Comparison of ENCODE assay signal across 8 cellular contexts in the genomic region with DNA sequence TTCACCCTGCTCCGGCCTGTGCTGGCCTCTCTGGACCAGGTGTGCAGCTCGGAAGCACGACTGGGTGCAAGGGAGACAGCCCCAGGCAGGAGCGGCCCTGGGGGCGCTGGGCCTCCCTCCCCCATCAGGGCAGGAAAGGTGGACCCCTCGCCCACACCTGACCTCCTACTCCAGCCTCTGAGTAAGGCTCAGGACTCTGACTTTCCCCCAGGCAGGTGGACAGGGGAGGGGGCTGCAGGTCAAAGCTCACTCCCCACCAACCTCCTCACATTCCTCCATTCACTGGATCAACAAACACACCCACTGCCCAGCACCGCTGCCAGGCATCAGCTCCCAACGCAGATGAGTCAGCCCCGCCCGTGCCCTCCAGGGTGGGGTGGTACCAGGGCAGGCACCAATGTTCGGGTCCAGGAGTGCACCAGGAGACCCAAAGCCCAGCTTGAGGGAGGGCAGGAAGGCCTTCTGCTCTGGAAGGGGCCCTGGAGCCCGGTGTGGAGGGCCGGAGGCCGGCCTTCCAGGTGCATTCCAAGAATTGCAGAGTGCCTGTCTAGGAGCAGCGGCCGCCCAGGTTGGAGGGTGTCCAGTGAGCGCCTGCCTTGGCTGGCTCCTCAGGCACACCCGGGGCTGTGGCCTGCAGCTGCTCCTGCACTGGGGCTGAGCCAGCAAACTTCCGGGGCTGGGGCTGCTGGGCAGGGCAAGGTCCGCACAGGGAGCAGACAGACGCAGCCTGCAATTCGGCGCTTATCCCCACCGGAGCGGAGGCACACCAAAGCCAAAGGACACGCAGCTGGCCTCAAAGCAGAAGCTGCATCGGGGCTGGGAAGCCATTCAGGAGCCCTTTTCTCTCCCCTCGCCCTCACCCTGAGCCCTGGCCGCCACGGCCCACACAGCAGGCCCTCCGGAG. TPM values are rescaled to one million over a fixed set of nuclear protein-coding genes. Genes with fewer than 3 reads are reported as not detected.
DNase-seq lines count a peak whose midpoint lies in the region; ATAC-seq and TF ChIP-seq lines count a peak whose summit lies in the region.

No MANE protein-coding gene starts in this region.

- WGBS in right lobe of liver (ENCODE audit: insufficient coverage, low coverage, low lambda C conversion rate, missing lambda C conversion rate): 17% methylated on average over 14 of the region's 31 CpGs

- H3K36me3 Mint-ChIP-seq in Calu3 (ENCODE audit: insufficient read depth, unreplicated experiment) (peaks cover 62% of the 10 kb centered on the region), MCF 10A (ENCODE audit: insufficient read depth, unreplicated experiment) (peaks cover 1% of the 10 kb centered on the region)

- ATAC-seq in right lobe of liver (peak; percentile 77 to 86 (median 82)), HG02678 (IDR thresholded peaks at IDR 0.05; ENCODE audit: unreplicated experiment) (no peak), GM19328 (IDR thresholded peaks at IDR 0.05; ENCODE audit: unreplicated experiment) (no peak)

- peaks cover 55% of the 10 kb centered on the region for H3K4me1 Mint-ChIP-seq in Calu3 (ENCODE audit: low read depth, unreplicated experiment)
- peaks cover 27% of the 10 kb centered on the region for H3K4me1 Mint-ChIP-seq in MCF 10A (ENCODE audit: insufficient read depth, unreplicated experiment)

- peak overlapping the region; percentile 64 for H3K4me3 Mint-ChIP-seq in Calu3 (ENCODE audit: low read depth, unreplicated experiment)
- peak overlapping the region; percentile 76 for H3K4me3 Mint-ChIP-seq in MCF 10A (ENCODE audit: unreplicated experiment)

- intact Hi-C loops in Calu3 (cut with micrococcal nuclease; ENCODE audit: unreplicated experiment) (no loop called here), MCF 10A (cut with micrococcal nuclease) (loop anchor here (2.0 kb wide), 1 partner anchor 37 kb away; no protein-coding TSS in a partner anchor), right lobe of liver (cut with DNase I) (no loop called here), tibial artery (cut with DNase I; ENCODE audit: low total_unique reads) (no loop called here)

- no peak for TF ChIP-seq CTCF in Calu3 (IDR thresholded peaks at IDR 0.05; ENCODE audit: unreplicated experiment)
- TF ChIP-seq CTCF in MCF 10A (IDR thresholded peaks at IDR 0.05; ENCODE audit: unreplicated experiment): no peak
- TF ChIP-seq CTCF in right lobe of liver (IDR thresholded peaks at IDR 0.05): no peak
- no peak for TF ChIP-seq CTCF in tibial artery (IDR thresholded peaks at IDR 0.05)

- no peaks in the 10 kb centered on the region for H3K9me3 ChIP-seq in MG63
- H3K9me3 ChIP-seq in right lobe of liver: no peaks in the 10 kb centered on the region
- H3K9me3 ChIP-seq in tibial artery: no peaks in the 10 kb centered on the region

- peaks cover 0 to 41% (median 23%) of the 10 kb centered on the region in 4 donors for H3K4me1 ChIP-seq in right lobe of liver
- peaks cover 10 to 53% (median 46%) of the 10 kb centered on the region in 4 donors for H3K4me1 ChIP-seq in tibial artery

- peak; percentile 95 for TF ChIP-seq POLR2A in right lobe of liver (IDR thresholded peaks at IDR 0.05)

- POLR2A ChIA-PET in MCF 10A (lab: Yijun Ruan, JAX): interaction anchor here (0.8 to 5.1 kb wide), 10 partner anchors 9 to 881 kb away, joined by 3 to 60 read pairs (median 6); a partner anchor contains a TSS

- H3K4me3 ChIP-seq in MG63 (peak overlapping the region; percentile 44), right lobe of liver (peak overlapping the region; percentile 77 to 96 (median 94)), tibial artery (peak overlapping the region; percentile 78 to 95)

- H3K9me3 Mint-ChIP-seq in Calu3 (ENCODE audit: low read depth, unreplicated experiment): no peaks in the 10 kb centered on the region
- H3K9me3 Mint-ChIP-seq in MCF 10A (ENCODE audit: unreplicated experiment): no peaks in the 10 kb centered on the region

- H3K27ac ChIP-seq in right lobe of liver: peak overlapping the region; percentile 70 to 89 (median 78)
- H3K27ac ChIP-seq in tibial artery: peak overlapping the region; percentile 88 to 93

- H3K27me3 ChIP-seq in MG63 (no peaks in the 10 kb centered on the region), right lobe of liver (no peaks in the 10 kb centered on the region), tibial artery (no peaks in the 10 kb centered on the region)

- H3K36me3 ChIP-seq in MG63 (peaks cover 3% of the 10 kb centered on the region), right lobe of liver (no peaks in the 10 kb centered on the region), tibial artery (peaks cover 0 to 7% (median 0%) of the 10 kb centered on the region in 3 donors)

- BruUV-seq in Calu3 (replicated peaks; lab: Mats Ljungman, UMichigan) (no TSS peak), MCF 10A (replicated peaks; lab: Mats Ljungman, UMichigan) (no TSS peak)

- H3K27me3 Mint-ChIP-seq in Calu3 (ENCODE audit: unreplicated experiment) (no peaks in the 10 kb centered on the region), MCF 10A (ENCODE audit: insufficient read depth, unreplicated experiment) (no peaks in the 10 kb centered on the region)

- peak; percentile 94 for DNase-seq in Calu3
- peak; percentile 96 for DNase-seq in MG63
- DNase-seq in MCF 10A (ENCODE audit: unreplicated experiment): peak; percentile 92
- peak; percentile 93 to 98 (median 97) for DNase-seq in right lobe of liver
- DNase-seq in tibial artery: peak; percentile 60 to 94
- DNase-seq in stimulated activated naive CD4-positive, alpha-beta T cell treated with Interleukin-2 at 50 U/mL for 16 hours (lab: John Stamatoyannopoulos, UW): no peak

- H3K27ac Mint-ChIP-seq in Calu3 (ENCODE audit: unreplicated experiment) (peak overlapping the region; percentile 91), MCF 10A (ENCODE audit: low read depth, unreplicated experiment) (peak overlapping the region; percentile 85)

- CTCF ChIA-PET in Calu3 (lab: Charles Lee) (interaction anchor here (0.6 to 2.8 kb wide), 4 partner anchors 10 to 225 kb away, joined by 3 to 31 read pairs (median 3); no protein-coding TSS in a partner anchor), MCF 10A (lab: Yijun Ruan, JAX) (interaction anchor here (0.6 to 1.2 kb wide), 4 partner anchors 61 to 595 kb away, joined by 3 to 4 read pairs (median 3); no protein-coding TSS in a partner anchor)

RNA-seq across cellular contexts. Expression of a gene that starts 1.6 kb away (rescaled TPM):
- total RNA-seq in Calu3 (2022): 208 and 220 TPM in 2 replicates
- 15.5 and 31.4 TPM in 2 replicates for total RNA-seq in MG63 (2014; rRNA removed; shearing (Covaris generic); ENCODE audit: low replicate concordance)
- 91.6 and 102 TPM in 2 replicates for total RNA-seq in MCF 10A (2022)
- 10 to 100 TPM; 47.5 to 98.2 (median 71.4) TPM for total RNA-seq in right lobe of liver

RNA-seq across cellular contexts. Expression of a gene that starts 36.2 kb away (rescaled TPM):
- total RNA-seq in Calu3 (2022) (8.6 and 10.0 TPM in 2 replicates), MCF 10A (2022) (2.9 and 5.2 TPM in 2 replicates), right lobe of liver (10 to 100 TPM in 5 of 6 experiments, 1 to 10 TPM in 1; 8.1 to 50.5 (median 36.8) TPM)
- total RNA-seq in MG63 (2014; rRNA removed; shearing (Covaris generic); ENCODE audit: low replicate concordance): 4.0 and 4.2 TPM in 2 replicates

Comparison
In these comparisons a context has a peak if more than half of its experiments do, and no peak if none do; other contexts are left out.
1. H3K4me3 ChIP-seq: peak in every context shown above with its lines; median percentile 94 in right lobe of liver; 86 in tibial artery; 44 in MG63.
2. ATAC-seq: peak in right lobe of liver (4 of 4); none in HG02678 (single experiment) and GM19328 (single experiment).